Comparison of ENCODE assay signal across 1 cellular context in the genomic region with DNA sequence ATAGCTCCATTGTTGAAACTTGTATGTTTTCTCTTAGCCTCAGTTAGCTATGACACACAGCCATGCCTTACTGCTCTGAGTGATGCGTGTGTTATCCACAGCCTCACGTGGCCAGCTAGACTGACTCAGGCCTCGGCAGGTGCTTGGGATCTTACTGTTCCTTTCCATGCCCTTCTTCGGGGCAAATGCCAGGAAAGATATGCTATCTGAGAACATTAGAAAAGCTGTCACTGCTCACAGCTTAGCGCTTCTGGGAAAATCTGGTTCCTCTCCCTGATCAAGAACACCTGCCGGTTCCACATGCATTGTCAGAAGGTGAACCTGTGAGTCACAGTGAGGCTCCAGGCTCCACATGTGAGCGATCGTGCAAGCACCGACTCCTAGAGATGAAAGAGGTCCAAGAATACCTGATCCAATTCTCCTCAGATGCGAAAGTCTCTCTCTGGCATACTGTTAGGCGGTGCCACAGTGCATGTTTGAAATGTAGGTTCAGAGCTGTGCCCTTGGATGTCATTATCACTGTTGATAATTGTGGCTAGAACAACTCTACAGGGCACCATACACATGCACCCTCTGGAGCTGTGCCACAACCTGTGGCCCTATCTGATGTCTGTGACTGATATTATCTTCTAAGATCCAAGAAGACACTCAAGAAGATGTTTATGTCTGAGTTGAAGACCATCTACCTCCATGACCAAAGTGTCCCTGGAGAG.
TF ChIP-seq lines count a peak whose summit lies in the region.

No MANE protein-coding gene starts in this region.

TF ChIP-seq in IMR-90, 13 proteins besides CTCF, POLR2A, EP300 and RAD21 (continued from another document):
- TF ChIP-seq USF2 (IDR thresholded peaks at IDR 0.05; ENCODE audit: low read depth, low read length) (peak; percentile 84), BHLHE40 (IDR thresholded peaks at IDR 0.05; ENCODE audit: low read depth, low read length) (peak; percentile 77; the same call in 1 of the 2 replicates)
